In the genomic region with DNA sequence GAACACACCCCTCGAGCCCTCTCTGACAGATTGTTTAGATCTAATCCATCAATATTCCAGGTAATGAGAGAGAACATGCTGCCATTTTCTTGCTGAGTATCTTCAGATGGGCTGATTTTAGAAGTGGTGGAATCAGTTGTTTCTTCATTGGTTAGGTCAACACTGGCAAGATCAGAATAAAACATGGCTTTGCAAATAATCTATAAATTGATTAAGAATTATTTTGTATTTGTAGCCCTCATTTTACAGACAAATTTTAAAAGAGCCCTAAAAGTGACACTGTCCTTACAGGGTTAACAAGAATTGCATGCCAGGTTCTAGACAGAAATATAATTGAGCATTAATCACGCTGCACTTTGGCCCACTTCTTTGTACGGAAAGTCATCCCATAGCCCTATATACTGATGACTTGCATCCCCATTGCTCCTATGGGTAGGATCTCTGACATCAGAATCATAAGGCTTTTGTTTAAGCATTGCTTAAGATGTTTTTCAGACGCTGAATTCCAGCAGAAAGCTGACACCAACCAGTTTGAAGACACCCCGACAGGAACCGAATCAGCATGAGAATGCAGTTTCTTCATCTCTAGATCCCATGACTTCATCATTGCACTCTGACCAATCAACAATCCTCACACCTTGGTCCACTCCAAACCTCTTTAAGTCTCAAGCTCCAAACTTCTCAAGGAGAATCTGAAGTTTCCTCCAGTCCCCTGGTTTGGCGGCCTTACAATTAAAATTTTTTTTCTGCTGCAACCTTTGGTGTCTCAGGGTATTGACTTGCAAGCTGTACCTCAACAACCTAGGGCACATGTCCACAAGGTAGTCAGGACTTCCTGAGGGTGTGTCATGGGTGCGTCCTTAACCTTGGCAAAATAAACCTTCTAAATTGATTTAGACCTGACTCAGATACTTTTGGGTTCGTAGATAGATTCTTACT, we compare ENCODE assay signal across 1 cellular context.
TF ChIP-seq lines count a peak whose summit lies in the region.

No MANE protein-coding gene starts in this region.

TF ChIP-seq in GM23338, 12 proteins besides CTCF, POLR2A, EP300 and RAD21 (continued from another document):
- TF ChIP-seq, protein P1, sequence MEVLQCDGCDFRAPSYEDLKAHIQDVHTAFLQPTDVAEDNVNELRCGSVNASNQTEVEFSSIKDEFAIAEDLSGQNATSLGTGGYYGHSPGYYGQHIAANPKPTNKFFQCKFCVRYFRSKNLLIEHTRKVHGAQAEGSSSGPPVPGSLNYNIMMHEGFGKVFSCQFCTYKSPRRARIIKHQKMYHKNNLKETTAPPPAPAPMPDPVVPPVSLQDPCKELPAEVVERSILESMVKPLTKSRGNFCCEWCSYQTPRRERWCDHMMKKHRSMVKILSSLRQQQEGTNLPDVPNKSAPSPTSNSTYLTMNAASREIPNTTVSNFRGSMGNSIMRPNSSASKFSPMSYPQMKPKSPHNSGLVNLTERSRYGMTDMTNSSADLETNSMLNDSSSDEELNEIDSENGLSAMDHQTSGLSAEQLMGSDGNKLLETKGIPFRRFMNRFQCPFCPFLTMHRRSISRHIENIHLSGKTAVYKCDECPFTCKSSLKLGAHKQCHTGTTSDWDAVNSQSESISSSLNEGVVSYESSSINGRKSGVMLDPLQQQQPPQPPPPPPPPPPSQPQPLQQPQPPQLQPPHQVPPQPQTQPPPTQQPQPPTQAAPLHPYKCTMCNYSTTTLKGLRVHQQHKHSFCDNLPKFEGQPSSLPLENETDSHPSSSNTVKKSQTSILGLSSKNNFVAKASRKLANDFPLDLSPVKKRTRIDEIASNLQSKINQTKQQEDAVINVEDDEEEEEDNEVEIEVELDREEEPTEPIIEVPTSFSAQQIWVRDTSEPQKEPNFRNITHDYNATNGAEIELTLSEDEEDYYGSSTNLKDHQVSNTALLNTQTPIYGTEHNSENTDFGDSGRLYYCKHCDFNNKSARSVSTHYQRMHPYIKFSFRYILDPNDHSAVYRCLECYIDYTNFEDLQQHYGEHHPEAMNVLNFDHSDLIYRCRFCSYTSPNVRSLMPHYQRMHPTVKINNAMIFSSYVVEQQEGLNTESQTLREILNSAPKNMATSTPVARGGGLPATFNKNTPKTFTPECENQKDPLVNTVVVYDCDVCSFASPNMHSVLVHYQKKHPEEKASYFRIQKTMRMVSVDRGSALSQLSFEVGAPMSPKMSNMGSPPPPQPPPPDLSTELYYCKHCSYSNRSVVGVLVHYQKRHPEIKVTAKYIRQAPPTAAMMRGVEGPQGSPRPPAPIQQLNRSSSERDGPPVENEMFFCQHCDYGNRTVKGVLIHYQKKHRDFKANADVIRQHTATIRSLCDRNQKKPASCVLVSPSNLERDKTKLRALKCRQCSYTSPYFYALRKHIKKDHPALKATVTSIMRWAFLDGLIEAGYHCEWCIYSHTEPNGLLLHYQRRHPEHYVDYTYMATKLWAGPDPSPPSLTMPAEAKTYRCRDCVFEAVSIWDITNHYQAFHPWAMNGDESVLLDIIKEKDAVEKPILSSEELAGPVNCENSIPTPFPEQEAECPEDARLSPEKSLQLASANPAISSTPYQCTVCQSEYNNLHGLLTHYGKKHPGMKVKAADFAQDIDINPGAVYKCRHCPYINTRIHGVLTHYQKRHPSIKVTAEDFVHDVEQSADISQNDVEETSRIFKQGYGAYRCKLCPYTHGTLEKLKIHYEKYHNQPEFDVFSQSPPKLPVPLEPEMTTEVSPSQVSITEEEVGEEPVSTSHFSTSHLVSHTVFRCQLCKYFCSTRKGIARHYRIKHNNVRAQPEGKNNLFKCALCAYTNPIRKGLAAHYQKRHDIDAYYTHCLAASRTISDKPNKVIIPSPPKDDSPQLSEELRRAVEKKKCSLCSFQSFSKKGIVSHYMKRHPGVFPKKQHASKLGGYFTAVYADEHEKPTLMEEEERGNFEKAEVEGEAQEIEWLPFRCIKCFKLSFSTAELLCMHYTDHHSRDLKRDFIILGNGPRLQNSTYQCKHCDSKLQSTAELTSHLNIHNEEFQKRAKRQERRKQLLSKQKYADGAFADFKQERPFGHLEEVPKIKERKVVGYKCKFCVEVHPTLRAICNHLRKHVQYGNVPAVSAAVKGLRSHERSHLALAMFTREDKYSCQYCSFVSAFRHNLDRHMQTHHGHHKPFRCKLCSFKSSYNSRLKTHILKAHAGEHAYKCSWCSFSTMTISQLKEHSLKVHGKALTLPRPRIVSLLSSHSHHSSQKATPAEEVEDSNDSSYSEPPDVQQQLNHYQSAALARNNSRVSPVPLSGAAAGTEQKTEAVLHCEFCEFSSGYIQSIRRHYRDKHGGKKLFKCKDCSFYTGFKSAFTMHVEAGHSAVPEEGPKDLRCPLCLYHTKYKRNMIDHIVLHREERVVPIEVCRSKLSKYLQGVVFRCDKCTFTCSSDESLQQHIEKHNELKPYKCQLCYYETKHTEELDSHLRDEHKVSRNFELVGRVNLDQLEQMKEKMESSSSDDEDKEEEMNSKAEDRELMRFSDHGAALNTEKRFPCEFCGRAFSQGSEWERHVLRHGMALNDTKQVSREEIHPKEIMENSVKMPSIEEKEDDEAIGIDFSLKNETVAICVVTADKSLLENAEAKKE (CRISPR knock-in tag; IDR thresholded peaks at IDR 0.05), result 0 out of 2 replicates have a peak, but pooled peaks have one; percentile 51
- TF ChIP-seq JUNB (IDR thresholded peaks at IDR 0.05; ENCODE audit: unreplicated experiment), result no peak
